ENCODE assay signal across 8 cellular contexts in the genomic region with DNA sequence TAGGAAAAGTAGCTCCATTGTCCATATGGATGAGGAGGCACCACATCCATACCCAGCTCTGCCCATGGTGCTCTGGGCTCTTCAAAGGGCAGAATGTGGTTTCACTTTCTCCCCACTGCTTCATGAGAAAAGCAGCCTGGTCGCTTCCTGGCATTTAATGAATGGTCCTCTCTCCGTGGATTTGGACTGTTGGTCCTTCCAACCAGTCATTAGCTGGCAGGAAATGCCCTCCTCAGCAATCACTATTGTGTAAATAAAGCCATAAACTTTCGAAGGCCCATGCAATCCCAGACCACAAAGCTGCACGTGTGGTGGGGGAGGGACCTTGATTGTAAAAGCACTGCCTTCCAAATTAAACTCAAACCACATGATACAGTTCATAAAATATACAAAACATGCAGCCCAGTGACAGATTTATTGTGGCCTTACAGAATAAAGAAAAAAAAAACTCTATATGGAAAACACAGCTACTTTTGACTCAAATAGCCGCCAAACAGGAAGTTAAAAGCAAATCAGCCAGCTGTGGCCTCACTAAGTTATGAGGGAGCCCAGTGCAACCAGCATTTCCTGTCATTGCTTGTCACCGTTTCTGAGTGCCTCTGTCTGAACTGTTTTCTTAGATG. TPM values are rescaled to one million over a fixed set of nuclear protein-coding genes. Genes with fewer than 3 reads are reported as not detected.
DNase-seq lines count a peak whose midpoint lies in the region; ATAC-seq, FAIRE-seq and TF ChIP-seq lines count a peak whose summit lies in the region.

No MANE protein-coding gene starts in this region.

- peak in 1 of 2 experiments; percentile 36; a peak in 1 of 4 replicates for TF ChIP-seq POLR2A in HepG2 (IDR thresholded peaks at IDR 0.05; ENCODE audit: insufficient read depth in 1 of 2, low read depth in 2 of 2, low read length in 2 of 2)

- peak overlapping the region; percentile 27 for H3K4me3 ChIP-seq in brain microvascular endothelial cell (ENCODE audit: low read depth, low read length)
- peak overlapping the region in 1 of 3 experiments; percentile 32; a peak in 3 of 6 replicates for H3K4me3 ChIP-seq in HepG2 (replicated peaks in 1 of 3; ENCODE audit: insufficient read depth in 1 of 3, low read depth in 2 of 3, low read length in 3 of 3)

- CTCF ChIA-PET in HepG2 (lab: Yijun Ruan, JAX; ENCODE audit: low intra/inter-chr PET ratio, low total read pairs), result no interaction called here

- H3K27me3 ChIP-seq in brain microvascular endothelial cell (replicated peaks) (no peaks in the 10 kb centered on the region), HepG2 (ENCODE audit: control insufficient read depth in 1 of 2, insufficient read depth in 2 of 2, low read length in 2 of 2) (no peaks in the 10 kb centered on the region)

- TF ChIP-seq EP300 in HepG2 (IDR thresholded peaks at IDR 0.05; ENCODE audit: low read depth in 2 of 2, low read length in 2 of 2) (peak in 1 of 2 experiments; percentile 50; a peak in 1 of 4 replicates), HepG2 (CRISPR knock-in tag; IDR thresholded peaks at IDR 0.05; ENCODE audit: borderline replicate concordance) (0 out of 2 replicates have a peak, but pooled peaks have one; percentile 23)

- intact Hi-C loops in HepG2 (cut with micrococcal nuclease; ENCODE audit: unreplicated experiment), result loop anchor here (5.0 to 10.0 kb wide), 3 partner anchors 68 to 266 kb away; partner anchors contain the start of gene RAP2C

- peaks cover 81% of the 10 kb centered on the region for H3K79me2 ChIP-seq in HepG2 (ENCODE audit: insufficient read depth, low read length)

- in situ Hi-C loops in SK-MEL-5 (cut with HindIII; ENCODE audit: low pct_unique_long_range_greater_than_20kb, low sequenced_read_pairs), result no loop called here
- in situ Hi-C loops in brain microvascular endothelial cell (cut with HindIII; ENCODE audit: low pct_ligation_motif_present, low sequenced_read_pairs), result no loop called here
- in situ Hi-C loops in HepG2 (cut with HindIII; ENCODE audit: extremely low pct_ligation_motif_present, low pct_unique_long_range_greater_than_20kb), result loop anchor here (10.0 kb wide), 1 partner anchor 66 kb away; no protein-coding TSS in a partner anchor

- ATAC-seq in GM21423 (IDR thresholded peaks at IDR 0.05; ENCODE audit: unreplicated experiment) (peak; percentile 87), HepG2 (peak; percentile 76)

- H3K9me3 ChIP-seq in HepG2 (ENCODE audit: low read length), result no peaks in the 10 kb centered on the region

- H3K9ac ChIP-seq in HepG2 (ENCODE audit: insufficient read depth, low read depth, low read length), result peak overlapping the region; percentile 54

- no peak for TF ChIP-seq RAD21 in HepG2 (CRISPR knock-in tag; IDR thresholded peaks at IDR 0.05)

- no peak overlapping the region for H3K27ac ChIP-seq in brain microvascular endothelial cell
- H3K27ac ChIP-seq in HepG2 (ENCODE audit: extremely low read length, insufficient read depth, low read length), result peak overlapping the region; percentile 68

- peak overlapping the region; percentile 69 for H3K4me2 ChIP-seq in HepG2 (ENCODE audit: low read depth, low read length)

- H3K36me3 ChIP-seq in brain microvascular endothelial cell (replicated peaks), result no peaks in the 10 kb centered on the region
- H3K36me3 ChIP-seq in HepG2 (replicated peaks in 1 of 2; ENCODE audit: control insufficient read depth in 1 of 2, insufficient read depth in 2 of 2, low read length in 2 of 2), result no peaks in the 10 kb centered on the region

- 0% methylated on average over 5 of the region's 6 CpGs for WGBS in HepG2 (ENCODE audit: low lambda C conversion rate)

- no TSS peak for BruUV-seq in HepG2 (replicated peaks; lab: Mats Ljungman, UMichigan)

- DNase-seq in GM03348 (ENCODE audit: low spot score), result peak; percentile 29
- peak; percentile 81 for DNase-seq in HT-29 (ENCODE audit: low spot score)
- DNase-seq in SK-MEL-5 (ENCODE audit: low read depth, low spot score), result peak; percentile 87
- no peak for DNase-seq in brain microvascular endothelial cell
- peak; percentile 82 for DNase-seq in HepG2 (ENCODE audit: low spot score)
- DNase-seq in stimulated activated naive CD4-positive, alpha-beta T cell treated with Interleukin-2 at 50 U/mL for 16 hours (lab: John Stamatoyannopoulos, UW), result peak; percentile 14
- no peak for DNase-seq in occipital lobe (lab: John Stamatoyannopoulos, UW)

- H2AFZ ChIP-seq in HepG2 (ENCODE audit: low read length), result no peak overlapping the region

- no peaks in the 10 kb centered on the region for H4K20me1 ChIP-seq in HepG2 (ENCODE audit: insufficient read depth, low read length)

- H3K4me1 ChIP-seq in HepG2 (ENCODE audit: insufficient read depth, low read length), result peaks cover 93% of the 10 kb centered on the region

- POLR2A ChIA-PET in HepG2 (lab: Yijun Ruan, JAX), result interaction anchor here (0.9 to 3.1 kb wide), 14 partner anchors 8 to 188 kb away, joined by 3 to 10 read pairs (median 4); partner anchors contain the start of gene MBNL3

- peak; percentile 55 for FAIRE-seq in HepG2 (lab: Jason Lieb, UNC)

- TF ChIP-seq CTCF in brain microvascular endothelial cell (IDR thresholded peaks at IDR 0.05; ENCODE audit: low read depth, low read length, missing control alignments), result no peak
- TF ChIP-seq CTCF in HepG2 (CRISPR knock-in tag; IDR thresholded peaks at IDR 0.05), result no peak

TF ChIP-seq in HepG2, 621 proteins besides CTCF, POLR2A, EP300 and RAD21 (continues in another document):
- TF ChIP-seq RBM39 (IDR thresholded peaks at IDR 0.05; ENCODE audit: low read depth, low read length, poor library complexity, severe bottlenecking), result no peak
- no peak for TF ChIP-seq PCBP1 (IDR thresholded peaks at IDR 0.05; ENCODE audit: borderline replicate concordance, low read depth, low read length)
- no peak for TF ChIP-seq ZNF207 (IDR thresholded peaks at IDR 0.05; ENCODE audit: borderline replicate concordance)
- peak; percentile 67; the same call in 1 of the 2 replicates for TF ChIP-seq GATAD2A (CRISPR knock-in tag; IDR thresholded peaks at IDR 0.05)
- TF ChIP-seq ZMYM2 (CRISPR knock-in tag; IDR thresholded peaks at IDR 0.05), result no peak
- no peak for TF ChIP-seq NFRKB (IDR thresholded peaks at IDR 0.05)
- no peak for TF ChIP-seq GABPA (IDR thresholded peaks at IDR 0.05; ENCODE audit: low read depth, low read length)
- TF ChIP-seq GABPA (CRISPR knock-in tag; IDR thresholded peaks at IDR 0.05; ENCODE audit: low read depth), result 0 out of 2 replicates have a peak, but pooled peaks have one; percentile 44
- TF ChIP-seq ZFY (CRISPR knock-in tag; IDR thresholded peaks at IDR 0.05), result 0 out of 2 replicates have a peak, but pooled peaks have one; percentile 17
- no peak; the same call in 1 of the 2 replicates for TF ChIP-seq ZNF746 (CRISPR knock-in tag; IDR thresholded peaks at IDR 0.05)
- TF ChIP-seq CAMTA2 (CRISPR knock-in tag; IDR thresholded peaks at IDR 0.05; ENCODE audit: borderline replicate concordance), result no peak
- no peak for TF ChIP-seq JARID2 (CRISPR knock-in tag; IDR thresholded peaks at IDR 0.05; ENCODE audit: insufficient replicate concordance)
- TF ChIP-seq SALL1 (CRISPR knock-in tag; IDR thresholded peaks at IDR 0.05), result peak; percentile 55
- no peak for TF ChIP-seq ESRRA (CRISPR knock-in tag; IDR thresholded peaks at IDR 0.05; ENCODE audit: low read depth)
- no peak for TF ChIP-seq NPAS2 (CRISPR knock-in tag; IDR thresholded peaks at IDR 0.05; ENCODE audit: borderline replicate concordance)
- TF ChIP-seq SOX5 (CRISPR knock-in tag; IDR thresholded peaks at IDR 0.05; ENCODE audit: borderline replicate concordance), result peak; percentile 74; the same call in 1 of the 2 replicates

RNA-seq across cellular contexts. Expression of gene MBNL3, which starts 8.1 kb away (rescaled TPM):
- 5.4 and 7.6 TPM in 2 replicates for total RNA-seq in HT-29 (2014; rRNA removed; shearing (Covaris generic))
- 4.9 and 5.7 TPM in 2 replicates for total RNA-seq in SK-MEL-5 (2014; rRNA removed; shearing (Covaris generic))
- polyA plus RNA-seq in SK-MEL-5 (2015; cell fraction: cytosol; rRNA removed), result 5.0 and 5.5 TPM in 2 replicates
- polyA plus RNA-seq in SK-MEL-5 (2015; cell fraction: nucleus; rRNA removed), result 3.8 and 6.1 TPM in 2 replicates
- total RNA-seq in HepG2 (2016; rRNA removed; fragmentation: Illumina TruSeq; extraction: Trizol), result 155 and 367 TPM in 2 replicates
- total RNA-seq in HepG2 (2016; cell fraction: cytosol; rRNA removed; fragmentation: Illumina TruSeq; extraction: Trizol; ENCODE audit: low read depth), result 13.3 and 14.6 TPM in 2 replicates
- 151 and 343 TPM in 2 replicates for total RNA-seq in HepG2 (2016; cell fraction: insoluble cytoplasmic fraction; rRNA removed; fragmentation: Illumina TruSeq; extraction: Trizol)
- 51.3 and 60.6 TPM in 2 replicates for total RNA-seq in HepG2 (2016; cell fraction: membrane; rRNA removed; fragmentation: Illumina TruSeq; extraction: Trizol)
- total RNA-seq in HepG2 (2016; cell fraction: nucleus; rRNA removed; fragmentation: Illumina TruSeq; extraction: Trizol), result 147 and 156 TPM in 2 replicates
- polyA plus RNA-seq in HepG2 (2011; rRNA removed), result 184 and 257 TPM in 2 replicates
- 176 and 180 TPM in 2 replicates for polyA plus RNA-seq in HepG2 (2011; cell fraction: cytosol; rRNA removed)
- 79.2 and 90.5 TPM in 2 replicates for polyA plus RNA-seq in HepG2 (2011; cell fraction: nucleus; rRNA removed)
- polyA plus RNA-seq in HepG2 (2012), result 89.3 and 124 TPM in 2 replicates
- 13.4 and 13.7 TPM in 2 replicates for polyA plus RNA-seq in HepG2 (2016; cell fraction: cytosol; fragmentation: Illumina TruSeq; extraction: Trizol; ENCODE audit: low read depth)
- 152 and 158 TPM in 2 replicates for polyA plus RNA-seq in HepG2 (2016; cell fraction: insoluble cytoplasmic fraction; fragmentation: Illumina TruSeq; extraction: Trizol; ENCODE audit: low read depth)
- polyA plus RNA-seq in HepG2 (2016; cell fraction: membrane; fragmentation: Illumina TruSeq; extraction: Trizol; ENCODE audit: low read depth), result 28.6 and 30.8 TPM in 2 replicates
- 118 and 129 TPM in 2 replicates for polyA plus RNA-seq in HepG2 (2016; cell fraction: nucleus; fragmentation: Illumina TruSeq; extraction: Trizol; ENCODE audit: insufficient read depth, low read depth)
- polyA minus RNA-seq in HepG2 (2011; rRNA and poly(A)+ RNA removed; ENCODE audit: low replicate concordance), result 456 and 893 TPM in 2 replicates
- polyA minus RNA-seq in HepG2 (2011; cell fraction: cytosol; rRNA and poly(A)+ RNA removed), result 213 and 216 TPM in 2 replicates
- polyA minus RNA-seq in HepG2 (2011; cell fraction: nucleus; rRNA and poly(A)+ RNA removed), result 149 and 164 TPM in 2 replicates
- 2.8 TPM for total RNA-seq in occipital lobe

Comparison
In these comparisons a context has a peak if more than half of its experiments do, and no peak if none do; other contexts are left out.
1. DNase-seq: peak in GM03348 (single experiment), HT-29 (single experiment), SK-MEL-5 (single experiment), HepG2 (single experiment) and stimulated activated naive CD4-positive, alpha-beta T cell treated with Interleukin-2 at 50 U/mL for 16 hours (single experiment); none in brain microvascular endothelial cell (single experiment) and occipital lobe (single experiment).